ENCODE assay signal across 8 cellular contexts in genomic region chr1:181105134-181106021, GRCh38. TPM values are rescaled to one million over a fixed set of nuclear protein-coding genes. Genes with fewer than 3 reads are reported as not detected.
A peak's percentile ranks its signal among the peaks of the same experiment; 100 is the strongest.
DNase-seq lines count a peak whose midpoint lies in the region; ATAC-seq and TF ChIP-seq lines count a peak whose summit lies in the region.

No MANE protein-coding gene starts in this region.

- peak overlapping the region; percentile 84 to 94 (median 90) for H3K4me3 Mint-ChIP-seq in IgD-negative memory B cell

- no peaks in the 10 kb centered on the region for H3K9me3 Mint-ChIP-seq in IgD-negative memory B cell

- peak; percentile 78 for ATAC-seq in GM21526 (IDR thresholded peaks at IDR 0.05; ENCODE audit: low FRiP score, unreplicated experiment)

- peak overlapping the region; percentile 38 for H3K4me3 ChIP-seq in mucosa of stomach (ENCODE audit: low read length)

- peak overlapping the region; percentile 87 for H3K9ac ChIP-seq in mucosa of stomach (ENCODE audit: low read length)

- DNase-seq in D341Med (ENCODE audit: low spot score) (peak; percentile 100), OCI-M1 (lab: John Stamatoyannopoulos, UW) (peak; percentile 94), erythroblast (lab: John Stamatoyannopoulos, UW) (peak; percentile 92 to 96)
- DNase-seq in activated T-cell treated with anti-CD3 and anti-CD28 coated beads, Interleukin-2, amount 50 U/mL, for 1 hour: peak; percentile 93
- DNase-seq in stimulated activated CD8-positive, alpha-beta memory T cell treated with anti-CD3 and anti-CD28 coated beads, Interleukin-4, amount 100 ng/mL, for 48 hours: peak; percentile 93

- TF ChIP-seq POLR2A in erythroblast (IDR thresholded peaks at IDR 0.05; ENCODE audit: low read length): peak; percentile 67

- peak overlapping the region; percentile 43 to 94 (median 86) for H3K27ac Mint-ChIP-seq in IgD-negative memory B cell

- no peaks in the 10 kb centered on the region for H3K27me3 Mint-ChIP-seq in IgD-negative memory B cell

- peaks cover 2% of the 10 kb centered on the region for H3K36me3 Mint-ChIP-seq in IgD-negative memory B cell

- peaks cover 14% of the 10 kb centered on the region for H3K4me1 ChIP-seq in mucosa of stomach (ENCODE audit: control insufficient read depth, insufficient read depth, low read length)

- H3K27me3 ChIP-seq in mucosa of stomach (ENCODE audit: control insufficient read depth, insufficient read depth, low read length): no peaks in the 10 kb centered on the region

- H3K9me3 ChIP-seq in mucosa of stomach (ENCODE audit: control insufficient read depth, low read length): no peaks in the 10 kb centered on the region

- no peaks in the 10 kb centered on the region for H3K36me3 ChIP-seq in mucosa of stomach (ENCODE audit: control insufficient read depth, insufficient read depth, low read length)

- peaks cover 25 to 29% (median 28%) of the 10 kb centered on the region in 3 donors for H3K4me1 Mint-ChIP-seq in IgD-negative memory B cell

RNA-seq across cellular contexts. Expression of gene IER5, which starts 16.9 kb away (rescaled TPM):
- polyA plus RNA-seq in IgD-negative memory B cell: 31.0 TPM

Comparison
In these comparisons a context has a peak if more than half of its experiments do, and no peak if none do; other contexts are left out.
1. Peak in every context shown above with its lines: DNase-seq, ATAC-seq and H3K4me3 ChIP-seq.